Comparison of ENCODE assay signal across 14 cellular contexts in the genomic region with DNA sequence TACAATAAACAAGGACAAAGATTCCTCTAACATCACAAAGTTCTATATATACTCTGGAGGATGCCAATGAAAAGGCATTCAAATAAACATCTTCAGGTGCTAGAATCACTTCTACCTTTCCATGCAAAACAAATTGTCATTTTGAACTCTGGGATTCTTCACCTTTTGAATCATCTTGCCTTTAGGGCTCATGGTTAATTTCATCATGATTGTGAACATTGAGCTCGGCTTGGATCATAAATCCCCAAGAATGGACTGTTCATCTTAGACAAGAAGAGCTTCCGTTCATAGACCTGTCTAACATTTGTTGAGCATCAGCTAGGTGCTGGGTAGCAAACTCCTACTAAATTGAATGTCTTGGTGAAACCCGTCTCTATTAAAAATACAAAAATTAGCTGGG.
DNase-seq lines count a peak whose midpoint lies in the region; ATAC-seq and TF ChIP-seq lines count a peak whose summit lies in the region.
"Had no signal": no experiment of that assay in that cellular context is flagged by ENCODE, and none has a peak within 500 bp of the region (broad histone marks: within the 10 kb centered on the region; RNA-seq: fewer than 3 reads in every experiment).

No MANE protein-coding gene starts in this region.

- no peaks in the 10 kb centered on the region for H3K27me3 ChIP-seq in SJCRH30
- no peaks in the 10 kb centered on the region for H3K27me3 ChIP-seq in neural progenitor cell
- H3K27me3 ChIP-seq in psoas muscle (ENCODE audit: insufficient read depth in 3 of 3, low read length in 2 of 3) = no peaks in the 10 kb centered on the region
- H3K27me3 ChIP-seq: BE2C had no signal

- H3K27ac ChIP-seq in SJCRH30 = peak overlapping the region; percentile 58; the same call in 1 of the 2 replicates
- no peak overlapping the region for H3K27ac ChIP-seq in neural progenitor cell
- H3K27ac ChIP-seq in psoas muscle = no peak overlapping the region
- H3K27ac ChIP-seq: GM23248 had no signal

- H3K36me3 ChIP-seq in SJCRH30 = peaks cover 44% of the 10 kb centered on the region
- no peaks in the 10 kb centered on the region for H3K36me3 ChIP-seq in neural progenitor cell
- H3K36me3 ChIP-seq in psoas muscle (ENCODE audit: insufficient read depth in 1 of 2, low read depth in 1 of 2) = peaks cover 0 to 17% of the 10 kb centered on the region in 2 donors
- H3K36me3 ChIP-seq: BE2C had no signal

- H3K4me1 ChIP-seq in SJCRH30 (peaks cover 52% of the 10 kb centered on the region), neural progenitor cell (no peaks in the 10 kb centered on the region), psoas muscle (peaks cover 23% of the 10 kb centered on the region)
- H3K4me1 ChIP-seq: BE2C, Caco-2 had no signal

- no peak for ATAC-seq in psoas muscle
- no peak for ATAC-seq in stimulated activated naive CD8-positive, alpha-beta T cell treated with anti-CD3 and anti-CD28 coated beads, Interleukin-15, amount 100 ng/mL, for 72 hours

- H3K36me3 Mint-ChIP-seq in chondrocyte (ENCODE audit: low read depth) = peaks cover 31% of the 10 kb centered on the region
- H3K36me3 Mint-ChIP-seq in neural progenitor cell = peaks cover 8% of the 10 kb centered on the region
- H3K36me3 Mint-ChIP-seq in type B pancreatic cell = peaks cover 15% of the 10 kb centered on the region
- H3K36me3 Mint-ChIP-seq: CD4-positive, CD25-positive, alpha-beta regulatory T cell had no signal

- no peak overlapping the region for H2AFZ ChIP-seq in neural progenitor cell (replicated peaks)
- H2AFZ ChIP-seq: GM23248 had no signal

- H3K79me2 ChIP-seq in neural progenitor cell (ENCODE audit: low read depth) = no peaks in the 10 kb centered on the region

- DNase-seq in SJCRH30 = no peak
- DNase-seq in chondrocyte (ENCODE audit: low spot score) = no peak
- DNase-seq in neural progenitor cell (ENCODE audit: low spot score) = no peak
- DNase-seq in type B pancreatic cell (ENCODE audit: extremely low spot score, unreplicated experiment) = no peak
- no peak for DNase-seq in psoas muscle
- DNase-seq in activated CD8-positive, alpha-beta memory T cell treated with anti-CD3 and anti-CD28 coated beads, Interleukin-2, amount 50 U/mL, for 48 hours = no peak
- no peak for DNase-seq in stimulated activated naive CD8-positive, alpha-beta T cell treated with anti-CD3 and anti-CD28 coated beads, Interleukin-15, amount 100 ng/mL, for 72 hours
- DNase-seq: ACHN; BE2C; C1 segment of cervical spinal cord; Caco-2; CD4-positive, CD25-positive, alpha-beta regulatory T cell; GM23248 had no signal

- H3K9me3 Mint-ChIP-seq in chondrocyte (ENCODE audit: low read depth) (no peaks in the 10 kb centered on the region), neural progenitor cell (no peaks in the 10 kb centered on the region), type B pancreatic cell (no peaks in the 10 kb centered on the region)
- no peaks in the 10 kb centered on the region for H3K9me3 Mint-ChIP-seq in stimulated activated naive CD8-positive, alpha-beta T cell treated with anti-CD3 and anti-CD28 coated beads, Interleukin-15, amount 100 ng/mL, for 72 hours

- H3K9ac ChIP-seq in neural progenitor cell = no peak overlapping the region
- H3K9ac ChIP-seq: GM23248 had no signal

- H3K4me3 ChIP-seq in SJCRH30 (no peak overlapping the region), neural progenitor cell (no peak overlapping the region), psoas muscle (no peak overlapping the region)
- H3K4me3 ChIP-seq: GM23248, HAP-1 had no signal

- H3K4me1 Mint-ChIP-seq in chondrocyte (ENCODE audit: low read depth) = peaks cover 64% of the 10 kb centered on the region
- H3K4me1 Mint-ChIP-seq in neural progenitor cell = peaks cover 23% of the 10 kb centered on the region
- H3K4me1 Mint-ChIP-seq in type B pancreatic cell (ENCODE audit: unreplicated experiment) = peaks cover 36% of the 10 kb centered on the region
- H3K4me1 Mint-ChIP-seq in stimulated activated naive CD8-positive, alpha-beta T cell treated with anti-CD3 and anti-CD28 coated beads, Interleukin-15, amount 100 ng/mL, for 72 hours = no peaks in the 10 kb centered on the region
- H3K4me1 Mint-ChIP-seq: CD4-positive, CD25-positive, alpha-beta regulatory T cell had no signal

- H3K9me3 ChIP-seq in SJCRH30 (replicated peaks) = no peaks in the 10 kb centered on the region
- no peaks in the 10 kb centered on the region for H3K9me3 ChIP-seq in neural progenitor cell (ENCODE audit: low read depth)
- no peaks in the 10 kb centered on the region for H3K9me3 ChIP-seq in psoas muscle
- H3K9me3 ChIP-seq: BE2C, Caco-2, HAP-1 had no signal

- H3K27ac Mint-ChIP-seq in chondrocyte (ENCODE audit: unreplicated experiment) = peak overlapping the region; percentile 79
- peak overlapping the region; percentile 51 for H3K27ac Mint-ChIP-seq in neural progenitor cell
- H3K27ac Mint-ChIP-seq in type B pancreatic cell = peak overlapping the region; percentile 59
- H3K27ac Mint-ChIP-seq in stimulated activated naive CD8-positive, alpha-beta T cell treated with anti-CD3 and anti-CD28 coated beads, Interleukin-15, amount 100 ng/mL, for 72 hours = no peak overlapping the region

- H4K20me1 ChIP-seq in neural progenitor cell (ENCODE audit: low read depth) = no peaks in the 10 kb centered on the region

- no peak for TF ChIP-seq CTCF in chondrocyte (IDR thresholded peaks at IDR 0.05)
- no peak for TF ChIP-seq CTCF in neural progenitor cell (IDR thresholded peaks at IDR 0.05)
- TF ChIP-seq CTCF in type B pancreatic cell (conservative IDR thresholded peaks at IDR 0.05) = no peak
- no peak for TF ChIP-seq CTCF in psoas muscle (IDR thresholded peaks at IDR 0.05)

- H3F3A ChIP-seq in neural progenitor cell (ENCODE audit: low read depth) = no peaks in the 10 kb centered on the region

- WGBS in psoas muscle, 3 donors = 96 to 100% (median 97%) methylated on average over 3 of the region's 3 CpGs

- no peak overlapping the region for H3K4me3 Mint-ChIP-seq in chondrocyte (ENCODE audit: unreplicated experiment)
- H3K4me3 Mint-ChIP-seq in neural progenitor cell = no peak overlapping the region
- H3K4me3 Mint-ChIP-seq in type B pancreatic cell = no peak overlapping the region
- H3K4me3 Mint-ChIP-seq in stimulated activated naive CD8-positive, alpha-beta T cell treated with anti-CD3 and anti-CD28 coated beads, Interleukin-15, amount 100 ng/mL, for 72 hours = no peak overlapping the region
- H3K4me3 Mint-ChIP-seq: CD4-positive, CD25-positive, alpha-beta regulatory T cell had no signal

- intact Hi-C loops in psoas muscle (cut with DNase I) = loop anchor here in 1 of 2 donors (5.0 kb wide), 1 partner anchor 32 kb away; no protein-coding TSS in a partner anchor

- H3K27me3 Mint-ChIP-seq in chondrocyte (ENCODE audit: low read depth) (no peaks in the 10 kb centered on the region), neural progenitor cell (ENCODE audit: insufficient read depth, low read depth) (peaks cover 7% of the 10 kb centered on the region), type B pancreatic cell (peaks cover 7% of the 10 kb centered on the region)
- H3K27me3 Mint-ChIP-seq in stimulated activated naive CD8-positive, alpha-beta T cell treated with anti-CD3 and anti-CD28 coated beads, Interleukin-15, amount 100 ng/mL, for 72 hours = peaks cover 40% of the 10 kb centered on the region

- no peak overlapping the region for H3K4me2 ChIP-seq in neural progenitor cell

Comparison
In these comparisons a context has a peak if more than half of its experiments do, and no peak if none do; other contexts are left out.
1. H3K27ac Mint-ChIP-seq: peak in chondrocyte (single experiment), neural progenitor cell (single experiment) and type B pancreatic cell (single experiment); none in stimulated activated naive CD8-positive, alpha-beta T cell treated with anti-CD3 and anti-CD28 coated beads, Interleukin-15, amount 100 ng/mL, for 72 hours (0 of 2).